Comparison of ENCODE assay signal across 10 cellular contexts in the genomic region with DNA sequence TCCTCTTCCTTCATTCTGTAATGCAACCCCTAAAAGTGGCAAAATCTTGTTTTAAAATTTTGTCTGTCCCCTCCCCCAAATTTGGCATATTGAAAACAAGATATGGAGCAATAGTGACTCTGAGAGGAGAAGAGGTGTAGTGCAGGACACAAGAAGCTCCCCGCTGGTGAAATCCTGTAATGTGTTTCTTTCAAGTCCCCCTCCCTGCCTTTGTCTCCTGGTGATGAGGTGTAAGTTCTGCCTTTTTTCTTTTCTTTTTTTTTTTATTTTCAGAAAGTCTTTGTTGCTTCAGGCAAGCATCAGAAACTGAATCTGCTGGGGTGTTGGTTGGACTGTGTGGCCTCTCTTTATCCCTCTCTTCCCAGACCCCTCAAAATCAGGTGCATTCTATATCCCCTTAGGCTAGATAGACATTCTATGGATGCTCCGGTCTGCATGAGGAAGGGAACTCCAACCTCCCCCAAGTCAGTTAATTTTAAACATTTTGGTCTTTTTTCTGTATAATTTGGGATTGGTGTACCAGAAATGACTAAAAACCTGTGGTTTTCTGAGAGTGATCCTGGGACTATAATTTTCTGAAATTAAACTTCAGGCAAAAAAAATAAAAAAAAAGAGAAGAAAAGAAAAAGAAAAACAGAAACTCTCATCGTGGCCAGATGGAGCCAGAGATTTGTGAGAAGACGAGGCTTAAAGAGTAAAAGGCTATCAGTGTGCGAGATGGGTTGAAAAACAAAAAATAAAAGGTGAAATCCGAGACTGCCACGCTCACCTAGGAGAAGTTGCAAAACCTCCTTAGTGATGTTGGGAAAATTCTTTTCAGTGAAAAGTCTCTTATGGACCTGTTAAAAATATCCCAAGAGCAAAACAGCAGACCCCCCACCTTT. TPM values are rescaled to one million over a fixed set of nuclear protein-coding genes. Genes with fewer than 3 reads are reported as not detected.
DNase-seq lines count a peak whose midpoint lies in the region; ATAC-seq and TF ChIP-seq lines count a peak whose summit lies in the region.
"Had no signal": no experiment of that assay in that cellular context is flagged by ENCODE, and none has a peak within 500 bp of the region (broad histone marks: within the 10 kb centered on the region; RNA-seq: fewer than 3 reads in every experiment).

No MANE protein-coding gene starts in this region.

- no peaks in the 10 kb centered on the region for H3K4me1 ChIP-seq in HEK293 (ENCODE audit: control insufficient read depth, insufficient read depth, low read length)
- peaks cover 0 to 3% of the 10 kb centered on the region in 2 experiments; a peak in 2 of 4 replicates for H3K4me1 ChIP-seq in SK-N-SH (ENCODE audit: control insufficient read depth in 1 of 2, insufficient read depth in 2 of 2, low read depth in 1 of 2, low read length in 1 of 2)
- H3K4me1 ChIP-seq in hepatocyte (ENCODE audit: insufficient read depth): peaks cover 22% of the 10 kb centered on the region

- no peak overlapping the region for H3K27ac ChIP-seq in HEK293 (ENCODE audit: extremely low read depth, low read depth, low read length)
- no peak overlapping the region for H3K27ac ChIP-seq in SK-N-SH (ENCODE audit: low read depth in 2 of 2, low read length in 1 of 2)
- no peak overlapping the region for H3K27ac ChIP-seq in hepatocyte

- ATAC-seq in HG02759 (IDR thresholded peaks at IDR 0.05; ENCODE audit: unreplicated experiment) (no peak), GM19397 (IDR thresholded peaks at IDR 0.05; ENCODE audit: unreplicated experiment) (no peak)

- H3K4me3 ChIP-seq in HEK293 (ENCODE audit: low read depth, low read length): no peak overlapping the region
- peak overlapping the region in 1 of 2 experiments; percentile 28; a peak in 1 of 4 replicates for H3K4me3 ChIP-seq in SK-N-SH (ENCODE audit: low read depth in 2 of 2, low read length in 1 of 2)
- H3K4me3 ChIP-seq in hepatocyte: no peak overlapping the region

- H3K9ac ChIP-seq in SK-N-SH: no peak overlapping the region

- no peaks in the 10 kb centered on the region for H3F3A ChIP-seq in SK-N-SH (replicated peaks; ENCODE audit: insufficient read depth)

- no peaks in the 10 kb centered on the region for H3K9me2 ChIP-seq in SK-N-SH
- no peaks in the 10 kb centered on the region for H3K9me2 ChIP-seq in hepatocyte (replicated peaks; ENCODE audit: insufficient read depth)

- no peaks in the 10 kb centered on the region for H3K9me3 ChIP-seq in HEK293 (ENCODE audit: control insufficient read depth, insufficient read depth, low read depth, low read length)
- no peaks in the 10 kb centered on the region for H3K9me3 ChIP-seq in SK-N-SH
- H3K9me3 ChIP-seq in hepatocyte (ENCODE audit: low read depth): no peaks in the 10 kb centered on the region

- CTCF ChIA-PET in HEK293 (lab: Yijun Ruan, JAX) (interaction anchor here (0.6 to 1.9 kb wide), 22 partner anchors 9 to 531 kb away, joined by 3 to 27 read pairs (median 4); a partner anchor contains a TSS), SK-N-SH (lab: Yijun Ruan, JAX) (interaction anchor here (0.7 to 3.6 kb wide), 41 partner anchors 9 to 711 kb away, joined by 3 to 63 read pairs (median 5); a partner anchor contains a TSS)

- H3K36me3 ChIP-seq in HEK293 (ENCODE audit: control insufficient read depth in 2 of 2, insufficient read depth in 1 of 2, low read length in 2 of 2) (no peaks in the 10 kb centered on the region), SK-N-SH (replicated peaks in 1 of 2; ENCODE audit: control insufficient read depth in 1 of 2, insufficient read depth in 2 of 2, low read length in 1 of 2) (no peaks in the 10 kb centered on the region), hepatocyte (replicated peaks; ENCODE audit: insufficient read depth, low read depth) (no peaks in the 10 kb centered on the region)

- H3K4me2 ChIP-seq in SK-N-SH (no peak overlapping the region), hepatocyte (no peak overlapping the region)

- 40% methylated on average over 7 of the region's 7 CpGs for WGBS in SK-N-SH (ENCODE audit: low lambda C conversion rate)
- WGBS in hepatocyte (ENCODE audit: low lambda C conversion rate, missing lambda C conversion rate): 39% methylated on average over 7 of the region's 7 CpGs

- TF ChIP-seq CTCF in HEK293 (tag by site-specific recombination; IDR thresholded peaks at IDR 0.05) (peak; percentile 60; the same call in 1 of the 2 replicates), SK-N-SH (IDR thresholded peaks at IDR 0.05) (peak; percentile 55), hepatocyte (IDR thresholded peaks at IDR 0.05; ENCODE audit: poor library complexity) (peak; percentile 60)

- no peak for TF ChIP-seq EP300 in SK-N-SH (IDR thresholded peaks at IDR 0.05; ENCODE audit: borderline replicate concordance in 1 of 2, low read depth in 1 of 2, low read length in 1 of 2)

- no peaks in the 10 kb centered on the region; the same call in 1 of the 2 replicates for H3K27me3 ChIP-seq in SK-N-SH (ENCODE audit: insufficient read depth)
- H3K27me3 ChIP-seq in hepatocyte: no peaks in the 10 kb centered on the region

- H4K20me1 ChIP-seq in SK-N-SH (ENCODE audit: insufficient read depth) (no peaks in the 10 kb centered on the region), hepatocyte (ENCODE audit: insufficient read depth, poor library complexity, severe bottlenecking) (no peaks in the 10 kb centered on the region)

- 0 out of 2 replicates have a peak overlapping the region, but pooled peaks have one; percentile 9 for H2AFZ ChIP-seq in SK-N-SH (ENCODE audit: low read depth)
- H2AFZ ChIP-seq in hepatocyte: no peak overlapping the region

- POLR2A ChIA-PET in HEK293 (lab: Yijun Ruan, JAX): interaction anchor here (0.6 to 1.9 kb wide), 2 partner anchors 48 to 49 kb away, joined by 4 read pairs; no protein-coding TSS in a partner anchor
- POLR2A ChIA-PET in SK-N-SH (lab: Yijun Ruan, JAX): no interaction called here

- H3K79me2 ChIP-seq in SK-N-SH (ENCODE audit: insufficient read depth) (no peaks in the 10 kb centered on the region), hepatocyte (no peaks in the 10 kb centered on the region)

- DNase-seq in AML-193 (lab: John Stamatoyannopoulos, UW): peak; percentile 77 to 82
- peak; percentile 34 for DNase-seq in SK-N-SH
- peak; percentile 68 for DNase-seq in hepatocyte (ENCODE audit: low spot score)
- DNase-seq in amniotic stem cell (lab: John Stamatoyannopoulos, UW): no peak
- no peak for DNase-seq in HT-29 (ENCODE audit: low spot score)

- peak; percentile 83 for TF ChIP-seq RAD21 in SK-N-SH (IDR thresholded peaks at IDR 0.05; ENCODE audit: low read length)

TF ChIP-seq in HEK293, 187 proteins besides CTCF, POLR2A, EP300 and RAD21:
- TF ChIP-seq ZNF335 (tag by site-specific recombination; conservative IDR thresholded peaks at IDR 0.05): peak; percentile 64
- no peak for TF ChIP-seq BCL11B (tag by site-specific recombination; IDR thresholded peaks at IDR 0.05; ENCODE audit: low read depth)
- TF ChIP-seq ZNF654 (tag by site-specific recombination; IDR thresholded peaks at IDR 0.05; ENCODE audit: low read depth): peak; percentile 60
- TF ChIP-seq ZNF544 (tag by site-specific recombination; IDR thresholded peaks at IDR 0.05): no peak
- no peak for TF ChIP-seq YY2 (tag by site-specific recombination; IDR thresholded peaks at IDR 0.05)
- no peak for TF ChIP-seq ZNF530 (tag by site-specific recombination; IDR thresholded peaks at IDR 0.05; ENCODE audit: low read depth)
TF ChIP-seq in HEK293: peak in this region for 2.

TF ChIP-seq in SK-N-SH, 30 proteins besides CTCF, POLR2A, EP300 and RAD21:
- TF ChIP-seq RFX5 (IDR thresholded peaks at IDR 0.05; ENCODE audit: low read length) (no peak), SMC3 (IDR thresholded peaks at IDR 0.05; ENCODE audit: low read depth, low read length) (peak; percentile 43; the same call in 1 of the 2 replicates)

RNA-seq across cellular contexts. Expression of a gene that starts 21.4 kb away (rescaled TPM):
- 0.10 and 0.11 TPM in 2 replicates for polyA plus RNA-seq in SK-N-SH (2012; rRNA removed)
- 0.03 and 0.09 TPM in 2 replicates for polyA plus RNA-seq in SK-N-SH (2012; cell fraction: cytosol; rRNA removed)
- polyA plus RNA-seq in SK-N-SH (2012; cell fraction: nucleus; rRNA removed): 0.21 and 0.22 TPM in 2 replicates
- total RNA-seq in hepatocyte: 1.9 and 3.9 TPM in 2 replicates
- 1.7 and 2.3 TPM in 2 replicates for polyA plus RNA-seq in hepatocyte
- 0.18 TPM in 1 of 2 replicates, not detected in the other for total RNA-seq in HT-29 (2014; rRNA removed; shearing (Covaris generic))
- total RNA-seq: endothelial cell of umbilical vein had no signal

RNA-seq across cellular contexts. Expression of a gene that starts 26.4 kb away (rescaled TPM):
- 72.1 and 112 TPM in 2 replicates for polyA plus RNA-seq in SK-N-SH (2012; rRNA removed)
- 147 and 222 TPM in 2 replicates for polyA plus RNA-seq in SK-N-SH (2012; cell fraction: cytosol; rRNA removed)
- polyA plus RNA-seq in SK-N-SH (2012; cell fraction: nucleus; rRNA removed): 13.6 and 31.7 TPM in 2 replicates
- 252 and 266 TPM in 2 replicates for total RNA-seq in hepatocyte
- polyA plus RNA-seq in hepatocyte: 212 and 218 TPM in 2 replicates
- total RNA-seq in HT-29 (2014; rRNA removed; shearing (Covaris generic)): 22.5 and 32.2 TPM in 2 replicates

RNA-seq across cellular contexts. Expression of a gene that starts 45.0 kb away (rescaled TPM):
- polyA plus RNA-seq in SK-N-SH (2012; rRNA removed) (not detected in 2 replicates), hepatocyte (2.2 and 4.5 TPM in 2 replicates)
- polyA plus RNA-seq in SK-N-SH (2012; cell fraction: cytosol; rRNA removed): not detected in 2 replicates
- polyA plus RNA-seq in SK-N-SH (2012; cell fraction: nucleus; rRNA removed): not detected in 2 replicates
- total RNA-seq in hepatocyte: 5.7 and 5.9 TPM in 2 replicates
- total RNA-seq in HT-29 (2014; rRNA removed; shearing (Covaris generic)): not detected in 2 replicates
- total RNA-seq: endothelial cell of umbilical vein, temporal lobe had no signal
- polyA plus RNA-seq: endothelial cell of umbilical vein had no signal

RNA-seq across cellular contexts. Expression of a gene that starts 57.6 kb away (rescaled TPM):
- polyA plus RNA-seq in SK-N-SH (2012; rRNA removed) (0.66 and 1.3 TPM in 2 replicates), hepatocyte (2.1 TPM in 1 of 2 replicates, not detected in the other)
- 0.37 and 0.82 TPM in 2 replicates for polyA plus RNA-seq in SK-N-SH (2012; cell fraction: cytosol; rRNA removed)
- polyA plus RNA-seq in SK-N-SH (2012; cell fraction: nucleus; rRNA removed): 2.9 and 3.2 TPM in 2 replicates
- 0.63 TPM in 1 of 2 replicates, not detected in the other for total RNA-seq in hepatocyte
- total RNA-seq in HT-29 (2014; rRNA removed; shearing (Covaris generic)): not detected in 2 replicates

Comparison
In these comparisons a context has a peak if more than half of its experiments do, and no peak if none do; other contexts are left out.
1. DNase-seq: peak in AML-193 (2 of 2), SK-N-SH (single experiment) and hepatocyte (single experiment); none in amniotic stem cell (single experiment) and HT-29 (single experiment).
2. Peak in every context shown above with its lines, with median percentiles within 50 percentile points of each other: CTCF ChIP-seq.